In the genomic region with DNA sequence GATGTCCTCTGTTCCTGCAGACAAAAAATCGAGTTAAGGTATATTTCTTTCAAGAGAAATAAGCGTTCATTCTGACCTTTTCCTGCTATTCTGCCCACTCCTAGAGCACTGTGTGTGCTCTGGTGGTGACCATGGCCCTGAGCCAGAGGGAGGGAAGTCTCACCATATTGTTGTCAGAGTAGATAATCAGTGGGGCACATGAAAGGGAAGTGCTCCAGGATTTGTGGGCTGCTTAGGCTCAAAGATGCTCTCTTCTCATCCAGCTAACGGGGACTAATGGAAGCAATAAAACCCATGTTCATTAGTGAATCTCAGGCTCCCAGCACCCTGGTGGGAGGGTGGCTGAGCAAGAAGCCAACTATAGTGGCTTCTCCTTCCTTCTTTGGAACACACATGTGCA, we compare ENCODE assay signal across 18 cellular contexts.
"Had no signal": no experiment of that assay in that cellular context is flagged by ENCODE, and none has a peak within 500 bp of the region (broad histone marks: within the 10 kb centered on the region; RNA-seq: fewer than 3 reads in every experiment).

No MANE protein-coding gene starts in this region.

- H3K4me3 ChIP-seq: dorsolateral prefrontal cortex, mucosa of descending colon, neural progenitor cell, right lobe of liver, thoracic aorta, tibial nerve, upper lobe of left lung had no signal

- DNase-seq: effector CD4-positive, alpha-beta T cell; head of caudate nucleus; kidney; mesenchymal stem cell; mucosa of descending colon; naive B cell; right lobe of liver; small intestine; stimulated activated CD4-positive, alpha-beta T cell treated with anti-CD3 and anti-CD28 coated beads, Interleukin-15, amount 100 ng/mL, for 24 hours; stimulated activated CD4-positive, alpha-beta T cell treated with anti-CD3 and anti-CD28 coated beads, Interleukin-4, amount 100 ng/mL, for 24 hours; stimulated activated naive B cell treated with anti-CD40 and anti-IgM and Interleukin-4, amounts not matched to agents 10 μg/mL and 1 μg/mL and 100 μg/mL, for 72 hours; upper lobe of left lung had no signal

- H3K36me3 ChIP-seq: neural progenitor cell, right lobe of liver, thoracic aorta, tibial nerve, upper lobe of left lung had no signal

- ATAC-seq: left lobe of liver; mucosa of descending colon; right lobe of liver; stimulated activated naive B cell treated with anti-CD40 and anti-IgM and Interleukin-4, amounts not matched to agents 10 μg/mL and 1 μg/mL and 100 μg/mL, for 72 hours had no signal

- H3K27ac ChIP-seq: neural progenitor cell, parathyroid adenoma, right lobe of liver, thoracic aorta, tibial nerve, upper lobe of left lung had no signal

- H3K4me1 ChIP-seq: neural progenitor cell, parathyroid adenoma, right lobe of liver, tibial nerve, upper lobe of left lung had no signal

- H3K27me3 ChIP-seq: neural progenitor cell, right lobe of liver, tibial nerve, upper lobe of left lung had no signal

- H3K9me3 ChIP-seq: mucosa of descending colon, right lobe of liver, thoracic aorta, tibial nerve, upper lobe of left lung had no signal
